Comparison of ENCODE assay signal across 8 cellular contexts in the genomic region with DNA sequence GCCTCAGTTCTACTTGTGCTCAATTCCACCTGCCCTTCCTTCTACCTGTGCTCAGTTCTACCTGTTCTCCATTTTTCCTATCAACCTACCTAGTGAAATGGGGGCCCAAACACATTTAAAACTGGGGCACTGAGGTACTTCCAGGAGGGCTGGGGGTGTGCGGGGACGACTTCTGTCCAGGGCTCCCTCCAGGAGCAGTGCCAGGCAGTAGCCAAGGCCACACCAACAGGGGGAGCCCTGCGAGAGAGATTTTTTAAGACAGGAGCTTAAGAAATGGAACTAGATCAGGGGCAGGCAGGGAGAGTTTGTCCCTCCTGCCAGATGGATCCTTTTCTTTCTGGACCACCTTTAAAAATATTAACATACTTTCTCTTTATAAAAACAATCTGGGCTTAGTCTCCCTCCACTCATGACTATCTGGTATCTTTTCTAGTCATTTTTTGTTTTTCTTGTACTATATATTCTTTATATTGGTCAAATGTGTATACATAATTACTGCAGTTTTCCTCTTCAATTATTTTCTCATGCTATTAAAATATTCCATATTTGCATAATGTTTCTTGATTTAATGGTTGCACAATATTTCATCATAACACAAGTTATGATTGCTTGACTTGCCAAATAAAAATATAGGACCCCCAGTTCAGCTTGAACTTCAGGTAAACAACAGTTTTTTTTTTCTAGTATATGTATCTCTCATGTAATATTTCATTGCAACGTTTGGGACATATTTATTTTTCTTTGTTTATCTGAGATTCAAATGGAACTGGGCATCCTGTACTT. TPM values are rescaled to one million over a fixed set of nuclear protein-coding genes. Genes with fewer than 3 reads are reported as not detected.
A peak's percentile ranks its signal among the peaks of the same experiment; 100 is the strongest.
DNase-seq lines count a peak whose midpoint lies in the region; ATAC-seq, FAIRE-seq and TF ChIP-seq lines count a peak whose summit lies in the region.

No MANE protein-coding gene starts in this region.

- H3K27me3 Mint-ChIP-seq in WTC11 (ENCODE audit: low read depth): no peaks in the 10 kb centered on the region
- no peaks in the 10 kb centered on the region for H3K27me3 Mint-ChIP-seq in activated CD8-positive, alpha-beta memory T cell treated with anti-CD3 and anti-CD28 coated beads, Interleukin-2, amount 10 ng/mL, durations not matched to agents 7 days and 5 days

- CTCF ChIA-PET in WTC11 (lab: Charles Lee): interaction anchor here (0.6 to 2.5 kb wide), 28 partner anchors 8 to 371 kb away, joined by 3 to 16 read pairs (median 4); partner anchors contain the start of gene INSYN2A
- CTCF ChIA-PET in activated CD8-positive, alpha-beta memory T cell treated with anti-CD3 and anti-CD28 coated beads, Interleukin-2, amount 10 ng/mL, durations not matched to agents 7 days and 5 days (lab: Charles Lee): interaction anchor here (1.4 kb wide), 1 partner anchor 10 kb away, joined by 4 read pairs; no protein-coding TSS in a partner anchor

- H3K36me3 ChIP-seq in small intestine (ENCODE audit: control insufficient read depth in 2 of 2, insufficient read depth in 2 of 2, low read length in 2 of 2): no peaks in the 10 kb centered on the region

- no peak overlapping the region for H3K4me3 ChIP-seq in small intestine (ENCODE audit: low read depth in 1 of 2, low read length in 2 of 2)

- H3K27me3 ChIP-seq in foreskin keratinocyte (no peaks in the 10 kb centered on the region), small intestine (ENCODE audit: control insufficient read depth in 2 of 2, insufficient read depth in 2 of 2, low read length in 2 of 2) (no peaks in the 10 kb centered on the region)

- in situ Hi-C loops in Caki2 (cut with HindIII; ENCODE audit: low pct_unique_long_range_greater_than_20kb, low sequenced_read_pairs): no loop called here

- H3K27ac Mint-ChIP-seq in WTC11: no peak overlapping the region
- no peak overlapping the region for H3K27ac Mint-ChIP-seq in activated CD8-positive, alpha-beta memory T cell treated with anti-CD3 and anti-CD28 coated beads, Interleukin-2, amount 10 ng/mL, durations not matched to agents 7 days and 5 days

- no peaks in the 10 kb centered on the region for H3K9me3 ChIP-seq in small intestine (ENCODE audit: control insufficient read depth, low read depth)

- H3K4me3 Mint-ChIP-seq in WTC11: no peak overlapping the region
- H3K4me3 Mint-ChIP-seq in activated CD8-positive, alpha-beta memory T cell treated with anti-CD3 and anti-CD28 coated beads, Interleukin-2, amount 10 ng/mL, durations not matched to agents 7 days and 5 days: no peak overlapping the region

- H3K4me1 Mint-ChIP-seq in WTC11: no peaks in the 10 kb centered on the region; the same call in 1 of the 2 replicates
- no peaks in the 10 kb centered on the region for H3K4me1 Mint-ChIP-seq in activated CD8-positive, alpha-beta memory T cell treated with anti-CD3 and anti-CD28 coated beads, Interleukin-2, amount 10 ng/mL, durations not matched to agents 7 days and 5 days

- H3K9me3 Mint-ChIP-seq in WTC11: peaks cover 7% of the 10 kb centered on the region
- H3K9me3 Mint-ChIP-seq in activated CD8-positive, alpha-beta memory T cell treated with anti-CD3 and anti-CD28 coated beads, Interleukin-2, amount 10 ng/mL, durations not matched to agents 7 days and 5 days (ENCODE audit: low read depth): no peaks in the 10 kb centered on the region

- 50 to 58% (median 52%) methylated on average over 4 of the region's 4 CpGs for WGBS in small intestine, 3 donors

- peak; percentile 33 for DNase-seq in Caki2 (ENCODE audit: low read depth)
- peak; percentile 44 for DNase-seq in HuH-7 (ENCODE audit: low spot score)
- peak; percentile 79 for DNase-seq in WTC11 (ENCODE audit: low spot score)
- DNase-seq in foreskin keratinocyte: peak in 1 of 2 donors; percentile 9
- peak; percentile 37 for DNase-seq in small intestine
- DNase-seq in activated CD8-positive, alpha-beta memory T cell treated with anti-CD3 and anti-CD28 coated beads, Interleukin-2, amount 10 ng/mL, durations not matched to agents 7 days and 5 days: no peak
- no peak for DNase-seq in GM19240 (ENCODE audit: insufficient read length, low spot score)

- TF ChIP-seq CTCF in WTC11 (IDR thresholded peaks at IDR 0.05) (peak; percentile 58), foreskin keratinocyte (conservative IDR thresholded peaks at IDR 0.05) (peak; percentile 62)

- ATAC-seq in WTC11 (peak; percentile 98), foreskin keratinocyte (peak; percentile 89), HG03432 (IDR thresholded peaks at IDR 0.05; ENCODE audit: unreplicated experiment) (no peak)
- no peak for ATAC-seq in activated CD8-positive, alpha-beta memory T cell treated with anti-CD3 and anti-CD28 coated beads, Interleukin-2, amount 10 ng/mL, durations not matched to agents 7 days and 5 days

- H3K4me1 ChIP-seq in foreskin keratinocyte (no peaks in the 10 kb centered on the region), small intestine (ENCODE audit: control insufficient read depth in 2 of 2, insufficient read depth in 1 of 2, low read depth in 1 of 2, low read length in 1 of 2) (no peaks in the 10 kb centered on the region)

- peaks cover 12% of the 10 kb centered on the region for H3K36me3 Mint-ChIP-seq in WTC11
- H3K36me3 Mint-ChIP-seq in activated CD8-positive, alpha-beta memory T cell treated with anti-CD3 and anti-CD28 coated beads, Interleukin-2, amount 10 ng/mL, durations not matched to agents 7 days and 5 days: no peaks in the 10 kb centered on the region

- FAIRE-seq in small intestine (lab: Jason Lieb, UNC): no peak

- POLR2A ChIA-PET in WTC11 (lab: Charles Lee): no interaction called here

- H3K27ac ChIP-seq in foreskin keratinocyte (no peak overlapping the region), small intestine (ENCODE audit: low read depth in 1 of 2, low read length in 1 of 2) (no peak overlapping the region)

TF ChIP-seq in WTC11, 78 proteins besides CTCF, POLR2A, EP300 and RAD21:
- no peak for TF ChIP-seq TP53 (CRISPR knock-in tag; IDR thresholded peaks at IDR 0.05)
- no peak for TF ChIP-seq ZNF396 (CRISPR knock-in tag; IDR thresholded peaks at IDR 0.05; ENCODE audit: borderline replicate concordance)
TF ChIP-seq in WTC11: peak in this region for 0.

RNA-seq across cellular contexts. Expression of gene INSYN2A, which starts 47.3 kb away (rescaled TPM):
- total RNA-seq in Caki2 (2014; rRNA removed; shearing (Covaris generic); ENCODE audit: low replicate concordance): not detected in 2 replicates
- total RNA-seq in WTC11 (2021) (0.13 to 0.23 TPM (median 0.21 TPM) in 3 replicates), foreskin keratinocyte (not detected in 2 replicates)
- polyA plus RNA-seq in foreskin keratinocyte (not detected in 2 replicates), small intestine (under 1 TPM; 0.22 to 0.27 (median 0.22) TPM)
- total RNA-seq in activated CD8-positive, alpha-beta memory T cell treated with anti-CD3 and anti-CD28 coated beads, Interleukin-2, amount 10 ng/mL, durations not matched to agents 7 days and 5 days: not detected

Comparison
In these comparisons a context has a peak if more than half of its experiments do, and no peak if none do; other contexts are left out.
1. DNase-seq: peak in Caki2 (single experiment), HuH-7 (single experiment), WTC11 (single experiment) and small intestine (single experiment); none in activated CD8-positive, alpha-beta memory T cell treated with anti-CD3 and anti-CD28 coated beads, Interleukin-2, amount 10 ng/mL, durations not matched to agents 7 days and 5 days (single experiment) and GM19240 (single experiment).
2. ATAC-seq: peak in WTC11 (single experiment) and foreskin keratinocyte (single experiment); none in activated CD8-positive, alpha-beta memory T cell treated with anti-CD3 and anti-CD28 coated beads, Interleukin-2, amount 10 ng/mL, durations not matched to agents 7 days and 5 days (single experiment) and HG03432 (single experiment).